31 cellular contexts compared by ENCODE assay signal in genomic region chr4:99729186-99729585, GRCh38.
DNase-seq lines count a peak whose midpoint lies in the region; TF ChIP-seq lines count a peak whose summit lies in the region.
"Had no signal": no experiment of that assay in that cellular context is flagged by ENCODE, and none has a peak within 500 bp of the region (broad histone marks: within the 10 kb centered on the region; RNA-seq: fewer than 3 reads in every experiment).

No MANE protein-coding gene starts in this region.

- H2AFZ ChIP-seq in Karpas-422 (ENCODE audit: low read length) (peak overlapping the region; percentile 63; the same call in 1 of the 2 replicates), trophoblast cell (ENCODE audit: insufficient read depth, low read length, poor library complexity) (no peak overlapping the region)

- no peaks in the 10 kb centered on the region for H3K9me3 ChIP-seq in Karpas-422 (ENCODE audit: low read length)
- H3K9me3 ChIP-seq in trophoblast cell (ENCODE audit: insufficient read depth, low read depth, low read length): no peaks in the 10 kb centered on the region
- H3K9me3 ChIP-seq: A549, BE2C, Caco-2 had no signal

- no peak overlapping the region for H3K4me3 ChIP-seq in Karpas-422 (ENCODE audit: low read length)
- H3K4me3 ChIP-seq in trophoblast cell (ENCODE audit: low read depth, low read length): no peak overlapping the region
- H3K4me3 ChIP-seq: A549; BLaER1; BLaER1 treated with 17β-estradiol and CSF1 and Interleukin-3, amounts not matched to agents 10 nM and 100 nM had no signal

- H4K8ac ChIP-seq in trophoblast cell (ENCODE audit: low read depth, low read length): no peak overlapping the region

- H3K4me1 Mint-ChIP-seq in glutamatergic neuron (ENCODE audit: low read depth, unreplicated experiment): no peaks in the 10 kb centered on the region
- H3K4me1 Mint-ChIP-seq: B cell; CD14-positive monocyte; CD4-positive, CD25-positive, alpha-beta regulatory T cell; CD8-positive, alpha-beta memory T cell had no signal

- no peaks in the 10 kb centered on the region for H3K27me3 Mint-ChIP-seq in glutamatergic neuron (ENCODE audit: unreplicated experiment)

- no peak overlapping the region for H3K4ac ChIP-seq in trophoblast cell (ENCODE audit: low read depth, low read length)

- H3K4me1 ChIP-seq in Karpas-422 (ENCODE audit: low read length) (no peaks in the 10 kb centered on the region), trophoblast cell (ENCODE audit: control insufficient read depth in 1 of 2, insufficient read depth in 2 of 2, low read length in 2 of 2) (no peaks in the 10 kb centered on the region)
- H3K4me1 ChIP-seq: BE2C; BLaER1; BLaER1 treated with 17β-estradiol and CSF1 and Interleukin-3, amounts not matched to agents 10 nM and 100 nM; Caco-2 had no signal

- no peak overlapping the region for H4K12ac ChIP-seq in trophoblast cell (ENCODE audit: low read depth, low read length)

- DNase-seq in Karpas-422 (no peak), trophoblast cell (peak; percentile 86 to 88), inferior parietal cortex (ENCODE audit: extremely low spot score) (no peak), glutamatergic neuron (no peak)
- DNase-seq: 8988T; ACHN; AML-193; BE2C; C1 segment of cervical spinal cord; Caco-2; Calu3; CD4-positive, alpha-beta memory T cell; CD4-positive, alpha-beta T cell; CD4-positive, CD25-positive, alpha-beta regulatory T cell; CD8-positive, alpha-beta memory T cell; CD8-positive, alpha-beta T cell; COR-L47; DMS 273 treated with DMSO at 0.1 percent for 48 hours; DMS153; DMS53; DMS79; DMS79 treated with DMSO at 0.1 percent for 48 hours; DND-41; EL had no signal

- no peak overlapping the region for H3K23ac ChIP-seq in trophoblast cell (ENCODE audit: low read length)

- no CpG with 5 or more reads among the region's 1 CpG for WGBS in trophoblast cell (ENCODE audit: extremely low coverage, insufficient coverage, insufficient read length)

- peaks cover 10% of the 10 kb centered on the region for H3K36me3 Mint-ChIP-seq in glutamatergic neuron (ENCODE audit: unreplicated experiment)
- H3K36me3 Mint-ChIP-seq: CD14-positive monocyte; CD4-positive, alpha-beta memory T cell; CD4-positive, CD25-positive, alpha-beta regulatory T cell; CD8-positive, alpha-beta memory T cell; CD8-positive, alpha-beta T cell had no signal

- H3K79me2 ChIP-seq in Karpas-422 (ENCODE audit: low read length) (no peaks in the 10 kb centered on the region), trophoblast cell (ENCODE audit: control insufficient read depth, insufficient read depth, low read length, poor library complexity) (no peaks in the 10 kb centered on the region)

- H3K27ac Mint-ChIP-seq in glutamatergic neuron (ENCODE audit: unreplicated experiment): no peak overlapping the region
- H3K27ac Mint-ChIP-seq: B cell; CD14-positive monocyte; CD4-positive, alpha-beta T cell; CD4-positive, CD25-positive, alpha-beta regulatory T cell; CD8-positive, alpha-beta memory T cell; CD8-positive, alpha-beta T cell had no signal

- no peaks in the 10 kb centered on the region for H3K79me1 ChIP-seq in trophoblast cell (ENCODE audit: low read length)

- H3K9ac ChIP-seq in Karpas-422 (ENCODE audit: low read length): no peak overlapping the region
- no peak overlapping the region for H3K9ac ChIP-seq in trophoblast cell (ENCODE audit: low read length)
- H3K9ac ChIP-seq: BLaER1; BLaER1 treated with 17β-estradiol and CSF1 and Interleukin-3, amounts not matched to agents 10 nM and 100 nM had no signal

- no peak overlapping the region for H2BK12ac ChIP-seq in trophoblast cell (ENCODE audit: low read length)

- H2AK5ac ChIP-seq in trophoblast cell (ENCODE audit: low read length): no peak overlapping the region

- no peak overlapping the region for H2BK5ac ChIP-seq in trophoblast cell (ENCODE audit: low read depth, low read length, poor library complexity)

- H2BK120ac ChIP-seq in trophoblast cell (ENCODE audit: insufficient read depth, low read length, poor library complexity): no peak overlapping the region

- H3K18ac ChIP-seq in trophoblast cell (ENCODE audit: low read length): no peak overlapping the region

- H3K9me3 Mint-ChIP-seq in glutamatergic neuron (ENCODE audit: unreplicated experiment): peaks cover 4% of the 10 kb centered on the region
- H3K9me3 Mint-ChIP-seq: CD4-positive, alpha-beta T cell; CD8-positive, alpha-beta T cell had no signal

- H3K4me2 ChIP-seq in Karpas-422 (ENCODE audit: low read depth, low read length, poor library complexity, severe bottlenecking): no peak overlapping the region
- H3K4me2 ChIP-seq in trophoblast cell (ENCODE audit: low read length): no peak overlapping the region
- H3K4me2 ChIP-seq: A549; BLaER1; BLaER1 treated with 17β-estradiol and CSF1 and Interleukin-3, amounts not matched to agents 10 nM and 100 nM had no signal

- H3K36me3 ChIP-seq in Karpas-422 (ENCODE audit: insufficient read depth, low read length): no peaks in the 10 kb centered on the region
- no peaks in the 10 kb centered on the region for H3K36me3 ChIP-seq in trophoblast cell (ENCODE audit: control insufficient read depth in 1 of 2, insufficient read depth in 2 of 2, low read length in 2 of 2)
- H3K36me3 ChIP-seq: BE2C; BLaER1; BLaER1 treated with 17β-estradiol and CSF1 and Interleukin-3, amounts not matched to agents 10 nM and 100 nM had no signal

- H3K27me3 ChIP-seq in Karpas-422 (ENCODE audit: low read length) (no peaks in the 10 kb centered on the region), trophoblast cell (ENCODE audit: insufficient read depth, low read length) (no peaks in the 10 kb centered on the region)
- H3K27me3 ChIP-seq: BLaER1; BLaER1 treated with 17β-estradiol and CSF1 and Interleukin-3, amounts not matched to agents 10 nM and 100 nM had no signal

- no peak overlapping the region for H3K14ac ChIP-seq in trophoblast cell (ENCODE audit: low read length)

- no peak overlapping the region for H3K4me3 Mint-ChIP-seq in glutamatergic neuron (ENCODE audit: unreplicated experiment)
- H3K4me3 Mint-ChIP-seq: B cell; CD14-positive monocyte; CD4-positive, alpha-beta memory T cell; CD4-positive, alpha-beta T cell; CD4-positive, CD25-positive, alpha-beta regulatory T cell; CD8-positive, alpha-beta memory T cell; CD8-positive, alpha-beta T cell had no signal

- TF ChIP-seq CTCF in glutamatergic neuron (IDR thresholded peaks at IDR 0.05; ENCODE audit: partially characterized antibody, unreplicated experiment): no peak

- no peak overlapping the region for H4K91ac ChIP-seq in trophoblast cell (ENCODE audit: low read depth, low read length)

- H3K27ac ChIP-seq in Karpas-422 (ENCODE audit: low read length): no peak overlapping the region
- no peak overlapping the region for H3K27ac ChIP-seq in trophoblast cell (ENCODE audit: low read depth, low read length)
- H3K27ac ChIP-seq: 22Rv1; A549; BLaER1; BLaER1 treated with 17β-estradiol and CSF1 and Interleukin-3, amounts not matched to agents 10 nM and 100 nM; C4-2B had no signal

- H4K20me1 ChIP-seq in Karpas-422 (ENCODE audit: insufficient read depth, low read depth, low read length): no peaks in the 10 kb centered on the region
- H4K20me1 ChIP-seq: BLaER1; BLaER1 treated with 17β-estradiol and CSF1 and Interleukin-3, amounts not matched to agents 10 nM and 100 nM had no signal

- no peaks in the 10 kb centered on the region for H3K9me2 ChIP-seq in Karpas-422 (replicated peaks; ENCODE audit: insufficient read depth, low read length)

Comparison
In these comparisons a context has a peak if more than half of its experiments do, and no peak if none do; other contexts are left out.
1. DNase-seq: peak in trophoblast cell (2 of 2); none in Karpas-422 (single experiment), inferior parietal cortex (single experiment) and glutamatergic neuron (single experiment).